Comparison of ENCODE assay signal across 31 cellular contexts in genomic region chr4:47118192-47118879, GRCh38.
"Had no signal": no experiment of that assay in that cellular context is flagged by ENCODE, and none has a peak within 500 bp of the region (broad histone marks: within the 10 kb centered on the region; RNA-seq: fewer than 3 reads in every experiment).

No MANE protein-coding gene starts in this region.

- H3K36me3 ChIP-seq: esophagus squamous epithelium, gastroesophageal sphincter, heart right ventricle, WERI-Rb-1 had no signal

- DNase-seq: activated B cell treated with CpG ODN at 0.5 μM for 24 hours; activated CD4-positive, alpha-beta T cell treated with anti-CD3 and anti-CD28 coated beads for 48 hours; activated CD4-positive, alpha-beta T cell treated with anti-CD3 and anti-CD28 coated beads, Interleukin-2, amount 50 U/mL, for 1 hour; activated CD4-positive, alpha-beta T cell treated with anti-CD3 and anti-CD28 coated beads, Interleukin-2, amount 50 U/mL, for 48 hours; activated CD8-positive, alpha-beta memory T cell treated with anti-CD3 and anti-CD28 coated beads for 24 hours; activated CD8-positive, alpha-beta T cell treated with anti-CD3 and anti-CD28 coated beads for 36 hours; activated effector memory CD4-positive, alpha-beta T cell treated with Interleukin-2 at 50 U/mL for 16 hours; activated gamma-delta T cell treated with Interleukin-2 at 50 U/mL for 16 hours; activated naive CD4-positive, alpha-beta T cell treated with anti-CD3 and anti-CD28 coated beads, Interleukin-2, amount 50 U/mL, for 16 hours; activated naive CD4-positive, alpha-beta T cell treated with Interleukin-2 at 50 U/mL for 16 hours; activated T-cell treated with anti-CD3 and anti-CD28 coated beads, Interleukin-2, amount 50 U/mL, for 4 hours; amygdala; aorta; body of pancreas; caudate nucleus; cortex of kidney; dermis blood vessel endothelial cell; effector CD4-positive, alpha-beta T cell; effector memory CD8-positive, alpha-beta T cell; erythroblast; esophagus squamous epithelium; foreskin melanocyte; heart right ventricle; hippocampal formation; T1000; WERI-Rb-1 had no signal

- H3K4me1 Mint-ChIP-seq: activated B cell treated with CpG ODN at 0.5 μM for 24 hours; activated T-helper 17 cell treated with anti-CD3 and anti-CD28 coated beads, Interleukin-2, amount 50 U/mL, for 72 hours had no signal

- H3K27me3 ChIP-seq: body of pancreas, esophagus squamous epithelium, gastroesophageal sphincter, heart right ventricle had no signal

- H3K4me3 Mint-ChIP-seq: activated B cell treated with CpG ODN at 0.5 μM for 24 hours; activated CD8-positive, alpha-beta T cell treated with anti-CD3 and anti-CD28 coated beads for 36 hours; activated naive CD8-positive, alpha-beta T cell; activated T-cell treated with anti-CD3 and anti-CD28 coated beads, Interleukin-2, amount 50 U/mL, for 4 hours; activated T-helper 17 cell treated with anti-CD3 and anti-CD28 coated beads, Interleukin-2, amount 50 U/mL, for 72 hours; effector memory CD8-positive, alpha-beta T cell; T-helper 2 cell treated with Interferon-gamma antibody and Interleukin-4, amounts not matched to agents 5 μg/mL and 100 μg/mL, for 36 hours had no signal

- H3K27ac ChIP-seq: body of pancreas, esophagus squamous epithelium, gastroesophageal sphincter, heart right ventricle, WERI-Rb-1 had no signal

- H3K9me3 Mint-ChIP-seq: activated B cell treated with CpG ODN at 0.5 μM for 24 hours; activated CD8-positive, alpha-beta T cell treated with anti-CD3 and anti-CD28 coated beads for 36 hours; activated T-cell treated with anti-CD3 and anti-CD28 coated beads, Interleukin-2, amount 50 U/mL, for 4 hours; activated T-helper 17 cell treated with anti-CD3 and anti-CD28 coated beads, Interleukin-2, amount 50 U/mL, for 72 hours; effector memory CD8-positive, alpha-beta T cell; T-helper 2 cell treated with Interferon-gamma antibody and Interleukin-4, amounts not matched to agents 5 μg/mL and 100 μg/mL, for 36 hours had no signal

- H3K4me1 ChIP-seq: body of pancreas, esophagus squamous epithelium, gastroesophageal sphincter had no signal

- H3K9me3 ChIP-seq: body of pancreas, esophagus squamous epithelium, gastroesophageal sphincter, heart right ventricle had no signal

- H3K36me3 Mint-ChIP-seq: activated naive CD8-positive, alpha-beta T cell had no signal

- H3K27ac Mint-ChIP-seq: activated B cell treated with CpG ODN at 0.5 μM for 24 hours; activated CD8-positive, alpha-beta T cell treated with anti-CD3 and anti-CD28 coated beads for 36 hours; activated naive CD8-positive, alpha-beta T cell; activated T-helper 17 cell treated with anti-CD3 and anti-CD28 coated beads, Interleukin-2, amount 50 U/mL, for 72 hours; effector memory CD8-positive, alpha-beta T cell; T-helper 2 cell treated with Interferon-gamma antibody and Interleukin-4, amounts not matched to agents 5 μg/mL and 100 μg/mL, for 36 hours had no signal

- ATAC-seq: activated CD4-positive, CD25-positive, alpha-beta regulatory T cell treated with anti-CD3 and anti-CD28 coated beads, Interleukin-2, amount 50 U/mL, for 24 hours; activated CD8-positive, alpha-beta T cell treated with anti-CD3 and anti-CD28 coated beads for 36 hours; activated T-cell treated with anti-CD3 and anti-CD28 coated beads, Interleukin-2, amount 50 U/mL, for 4 hours; activated T-helper 17 cell treated with anti-CD3 and anti-CD28 coated beads, Interleukin-2, amount 50 U/mL, for 72 hours; body of pancreas; effector memory CD8-positive, alpha-beta T cell; gastroesophageal sphincter; heart right ventricle had no signal

- H3K4me3 ChIP-seq: body of pancreas, esophagus squamous epithelium, gastroesophageal sphincter, heart right ventricle had no signal
